1 cellular context compared by ENCODE assay signal in the genomic region with DNA sequence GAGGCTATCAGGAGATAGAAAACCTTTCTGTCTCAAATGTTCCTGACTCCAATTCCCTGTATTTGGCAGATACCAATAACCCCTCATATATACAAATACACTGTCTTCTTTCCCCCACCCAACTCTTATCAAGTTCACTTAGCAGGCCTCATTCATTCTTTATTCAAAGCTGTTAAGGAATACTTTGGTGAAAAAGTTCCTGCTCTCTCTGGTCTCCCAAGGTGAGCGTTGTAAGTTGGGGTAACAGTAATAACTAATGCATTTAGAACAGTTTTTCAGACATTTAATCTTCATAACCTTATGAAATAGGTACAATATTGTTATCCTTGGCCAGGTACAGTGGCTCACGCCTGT.
TF ChIP-seq lines count a peak whose summit lies in the region.

No MANE protein-coding gene starts in this region.

TF ChIP-seq in HCT116, 20 proteins besides CTCF, POLR2A, EP300 and RAD21 (continued from another document):
- TF ChIP-seq, protein P1, sequence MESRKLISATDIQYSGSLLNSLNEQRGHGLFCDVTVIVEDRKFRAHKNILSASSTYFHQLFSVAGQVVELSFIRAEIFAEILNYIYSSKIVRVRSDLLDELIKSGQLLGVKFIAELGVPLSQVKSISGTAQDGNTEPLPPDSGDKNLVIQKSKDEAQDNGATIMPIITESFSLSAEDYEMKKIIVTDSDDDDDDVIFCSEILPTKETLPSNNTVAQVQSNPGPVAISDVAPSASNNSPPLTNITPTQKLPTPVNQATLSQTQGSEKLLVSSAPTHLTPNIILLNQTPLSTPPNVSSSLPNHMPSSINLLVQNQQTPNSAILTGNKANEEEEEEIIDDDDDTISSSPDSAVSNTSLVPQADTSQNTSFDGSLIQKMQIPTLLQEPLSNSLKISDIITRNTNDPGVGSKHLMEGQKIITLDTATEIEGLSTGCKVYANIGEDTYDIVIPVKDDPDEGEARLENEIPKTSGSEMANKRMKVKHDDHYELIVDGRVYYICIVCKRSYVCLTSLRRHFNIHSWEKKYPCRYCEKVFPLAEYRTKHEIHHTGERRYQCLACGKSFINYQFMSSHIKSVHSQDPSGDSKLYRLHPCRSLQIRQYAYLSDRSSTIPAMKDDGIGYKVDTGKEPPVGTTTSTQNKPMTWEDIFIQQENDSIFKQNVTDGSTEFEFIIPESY (IDR thresholded peaks at IDR 0.05; ENCODE audit: extremely low read depth, insufficient replicate concordance, low read length), result no peak
- no peak for TF ChIP-seq SRF (IDR thresholded peaks at IDR 0.05; ENCODE audit: low read depth)
- no peak for TF ChIP-seq SIN3A (IDR thresholded peaks at IDR 0.05; ENCODE audit: low read depth)
- no peak for TF ChIP-seq ELF1 (IDR thresholded peaks at IDR 0.05; ENCODE audit: borderline replicate concordance, low read depth)
- TF ChIP-seq EZH2 (IDR thresholded peaks at IDR 0.05), result no peak
